Comparison of ENCODE assay signal across 4 cellular contexts in the genomic region with DNA sequence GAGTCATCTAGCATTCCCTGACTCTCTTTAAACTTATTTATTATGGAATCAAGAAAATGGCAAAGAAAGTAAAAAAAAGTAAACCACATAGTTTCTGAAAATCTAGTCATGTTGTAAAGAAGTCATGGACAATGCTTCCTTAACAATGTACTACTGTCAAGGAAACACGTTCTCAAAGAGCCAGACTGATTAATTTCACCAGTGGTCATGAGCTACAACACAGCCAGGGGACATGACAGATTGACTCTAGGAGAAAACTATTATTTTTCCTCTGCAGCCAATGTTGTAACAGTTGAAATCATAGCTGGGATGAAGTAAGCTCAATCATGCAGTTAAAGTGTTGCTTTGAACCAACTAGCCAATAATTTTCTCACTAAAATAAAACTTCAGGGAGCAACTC.
"Had no signal": no experiment of that assay in that cellular context is flagged by ENCODE, and none has a peak within 500 bp of the region (broad histone marks: within the 10 kb centered on the region; RNA-seq: fewer than 3 reads in every experiment).

No MANE protein-coding gene starts in this region.

- H3K4me3 ChIP-seq: GM23338, K562 had no signal

- H3K4me2 ChIP-seq: GM23338 had no signal

- H2AFZ ChIP-seq: GM23338 had no signal

- DNase-seq: H9, KG1 had no signal
